Comparison of ENCODE assay signal across 17 cellular contexts in the genomic region with DNA sequence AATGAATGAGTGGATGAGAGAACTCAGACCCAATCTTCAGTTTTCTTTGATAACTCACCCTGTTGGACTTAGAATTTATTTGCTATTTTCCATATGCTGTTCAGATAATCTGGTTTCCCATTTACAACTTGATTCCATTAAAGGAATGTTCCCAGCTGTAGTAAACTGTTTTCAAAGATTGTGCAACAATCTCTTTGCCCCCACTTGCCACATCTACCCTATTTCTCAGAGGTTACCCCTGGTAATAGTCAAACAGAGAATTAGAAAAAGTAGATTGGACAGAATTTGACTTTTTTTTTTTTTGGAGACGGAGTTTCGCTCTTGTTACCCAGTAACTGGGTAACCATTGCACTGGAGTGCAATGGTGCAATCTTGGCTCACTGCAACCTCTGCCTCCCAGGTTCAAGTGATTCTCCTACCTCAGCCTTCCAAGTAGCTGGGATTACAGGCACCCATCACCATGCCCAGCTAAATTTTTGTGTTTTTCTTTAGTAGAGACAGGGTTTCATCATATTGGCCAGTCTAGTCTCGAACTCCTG.
A peak's percentile ranks its signal among the peaks of the same experiment; 100 is the strongest.
DNase-seq lines count a peak whose midpoint lies in the region; ATAC-seq and TF ChIP-seq lines count a peak whose summit lies in the region.
"Had no signal": no experiment of that assay in that cellular context is flagged by ENCODE, and none has a peak within 500 bp of the region (broad histone marks: within the 10 kb centered on the region; RNA-seq: fewer than 3 reads in every experiment).

No MANE protein-coding gene starts in this region.

- H3K4me1 Mint-ChIP-seq in activated CD4-positive, alpha-beta T cell treated with anti-CD3 and anti-CD28 coated beads, Interleukin-2, amount 10 ng/mL, durations not matched to agents 24 days and 14 days = no peaks in the 10 kb centered on the region

- WGBS in liver = 65% methylated on average over 3 of the region's 3 CpGs

- TF ChIP-seq RAD21 in liver (IDR thresholded peaks at IDR 0.05) = no peak

- no peak for ATAC-seq in PC-3
- ATAC-seq in GM21723 (IDR thresholded peaks at IDR 0.05; ENCODE audit: unreplicated experiment) = no peak
- ATAC-seq in HG03139 (IDR thresholded peaks at IDR 0.05; ENCODE audit: unreplicated experiment) = no peak
- ATAC-seq: GM12878 had no signal

- H3K27me3 Mint-ChIP-seq in activated CD4-positive, alpha-beta T cell treated with anti-CD3 and anti-CD28 coated beads, Interleukin-2, amount 10 ng/mL, durations not matched to agents 24 days and 14 days = peaks cover 10% of the 10 kb centered on the region

- peaks cover 38% of the 10 kb centered on the region for H3K4me1 ChIP-seq in PC-3 (ENCODE audit: insufficient read depth, low read length)
- no peaks in the 10 kb centered on the region for H3K4me1 ChIP-seq in adipocyte (ENCODE audit: control insufficient read depth, insufficient read depth, low read length)
- H3K4me1 ChIP-seq in liver (ENCODE audit: control insufficient read depth in 4 of 4, insufficient read depth in 4 of 4, low read length in 3 of 4) = no peaks in the 10 kb centered on the region
- H3K4me1 ChIP-seq: HAP-1 had no signal

- TF ChIP-seq CTCF in PC-3 (conservative IDR thresholded peaks at IDR 0.05; ENCODE audit: low read depth, low read length) (no peak), liver (IDR thresholded peaks at IDR 0.05; ENCODE audit: low read depth, low read length, missing input control) (no peak)

- no peak overlapping the region for H2AFZ ChIP-seq in PC-3 (ENCODE audit: low read length)

- H3K4me3 Mint-ChIP-seq in activated CD4-positive, alpha-beta T cell treated with anti-CD3 and anti-CD28 coated beads, Interleukin-2, amount 10 ng/mL, durations not matched to agents 24 days and 14 days = no peak overlapping the region
- H3K4me3 Mint-ChIP-seq: CD4-positive, alpha-beta T cell had no signal

- POLR2A ChIA-PET in PC-3 (lab: Charles Lee; ENCODE audit: unreplicated experiment) = no interaction called here

- no peaks in the 10 kb centered on the region for H4K20me1 ChIP-seq in PC-3 (ENCODE audit: low read length)

- no peaks in the 10 kb centered on the region for H3K36me3 Mint-ChIP-seq in activated CD4-positive, alpha-beta T cell treated with anti-CD3 and anti-CD28 coated beads, Interleukin-2, amount 10 ng/mL, durations not matched to agents 24 days and 14 days (ENCODE audit: low read depth)

- no peaks in the 10 kb centered on the region for H3K79me2 ChIP-seq in PC-3 (ENCODE audit: low read length)

- no peaks in the 10 kb centered on the region for H3F3A ChIP-seq in PC-3 (ENCODE audit: low read length, unreplicated experiment)

- H3K9me3 ChIP-seq in PC-3 (ENCODE audit: low read length) (no peaks in the 10 kb centered on the region), adipocyte (ENCODE audit: control insufficient read depth, low read length) (no peaks in the 10 kb centered on the region), liver (ENCODE audit: control insufficient read depth in 4 of 4, low read length in 3 of 4) (no peaks in the 10 kb centered on the region)
- H3K9me3 ChIP-seq: HAP-1 had no signal

- no TSS peak for BruUV-seq in PC-3 (replicated peaks; lab: Mats Ljungman, UMichigan)

- peak overlapping the region; percentile 7; the same call in 1 of the 2 replicates for H3K4me3 ChIP-seq in PC-3 (ENCODE audit: low read length)
- no peak overlapping the region for H3K4me3 ChIP-seq in adipocyte (ENCODE audit: low read length)
- H3K4me3 ChIP-seq in liver (ENCODE audit: low read depth in 1 of 3, low read length in 3 of 3) = no peak overlapping the region
- H3K4me3 ChIP-seq: GM12878, HAP-1 had no signal

- DNase-seq in PC-3 = peak; percentile 23
- DNase-seq in adipocyte (ENCODE audit: low read depth) = peak; percentile 50
- DNase-seq in fibroblast of gingiva (ENCODE audit: low read depth) = peak; percentile 82
- DNase-seq in activated T-cell treated with anti-CD3 and anti-CD28 coated beads for 4 hours = no peak
- DNase-seq in activated CD4-positive, alpha-beta T cell treated with anti-CD3 and anti-CD28 coated beads, Interleukin-2, amount 10 ng/mL, durations not matched to agents 24 days and 14 days = no peak
- DNase-seq: AML-193; CD4-positive, alpha-beta T cell; DMS53; DND-41; EL had no signal

- intact Hi-C loops in PC-3 (cut with micrococcal nuclease) = loop anchor here (5.0 kb wide), 2 partner anchors 70 to 140 kb away; no protein-coding TSS in a partner anchor
- intact Hi-C loops in activated CD4-positive, alpha-beta T cell treated with anti-CD3 and anti-CD28 coated beads, Interleukin-2, amount 10 ng/mL, durations not matched to agents 24 days and 14 days (cut with micrococcal nuclease) = no loop called here

- H3K9ac ChIP-seq in PC-3 (ENCODE audit: low read length) = peak overlapping the region; percentile 8; the same call in 1 of the 2 replicates
- H3K9ac ChIP-seq in adipocyte (ENCODE audit: low read length) = no peak overlapping the region
- no peak overlapping the region for H3K9ac ChIP-seq in liver (ENCODE audit: low read depth in 1 of 2, low read length in 2 of 2)
- H3K9ac ChIP-seq: KMS-11 had no signal

- H3K36me3 ChIP-seq in PC-3 (ENCODE audit: low read depth, low read length) (no peaks in the 10 kb centered on the region), adipocyte (ENCODE audit: control insufficient read depth, insufficient read depth, low read length, severe bottlenecking) (no peaks in the 10 kb centered on the region), liver (ENCODE audit: control insufficient read depth in 4 of 4, insufficient read depth in 3 of 4, low read depth in 1 of 4, low read length in 3 of 4) (no peaks in the 10 kb centered on the region)
- H3K36me3 ChIP-seq: HAP-1 had no signal

- no peaks in the 10 kb centered on the region for H3K9me3 Mint-ChIP-seq in activated CD4-positive, alpha-beta T cell treated with anti-CD3 and anti-CD28 coated beads, Interleukin-2, amount 10 ng/mL, durations not matched to agents 24 days and 14 days

- H3K27me3 ChIP-seq in PC-3 (ENCODE audit: low read length) (no peaks in the 10 kb centered on the region), adipocyte (replicated peaks; ENCODE audit: control insufficient read depth, insufficient read depth, low read length) (no peaks in the 10 kb centered on the region), liver (ENCODE audit: control insufficient read depth in 4 of 4, insufficient read depth in 4 of 4, low read length in 3 of 4) (no peaks in the 10 kb centered on the region)

- H3K27ac ChIP-seq in PC-3 (ENCODE audit: low read length) = peak overlapping the region; percentile 43
- no peak overlapping the region for H3K27ac ChIP-seq in liver (ENCODE audit: low read depth in 1 of 2, low read length in 2 of 2)
- H3K27ac ChIP-seq: C4-2B, KMS-11 had no signal

- H3K4me2 ChIP-seq in PC-3 (ENCODE audit: low read length) = peak overlapping the region; percentile 45
- H3K4me2 ChIP-seq: KMS-11 had no signal

- no peak overlapping the region for H3K27ac Mint-ChIP-seq in activated CD4-positive, alpha-beta T cell treated with anti-CD3 and anti-CD28 coated beads, Interleukin-2, amount 10 ng/mL, durations not matched to agents 24 days and 14 days
- H3K27ac Mint-ChIP-seq: CD4-positive, alpha-beta T cell had no signal

- H3K9me2 ChIP-seq in PC-3 (replicated peaks; ENCODE audit: low read length) = no peaks in the 10 kb centered on the region

- CTCF ChIA-PET in PC-3 (lab: Charles Lee) = no interaction called here

TF ChIP-seq in liver, 16 proteins besides CTCF, POLR2A, EP300 and RAD21 (continues in another document):
- TF ChIP-seq YY1 (IDR thresholded peaks at IDR 0.05) (no peak), HNF4A (conservative IDR thresholded peaks at IDR 0.05) (peak; percentile 39 to 55), NR2F2 (IDR thresholded peaks at IDR 0.05) (no peak), FOXA1 (IDR thresholded peaks at IDR 0.05) (no peak)
- TF ChIP-seq, protein P1, sequence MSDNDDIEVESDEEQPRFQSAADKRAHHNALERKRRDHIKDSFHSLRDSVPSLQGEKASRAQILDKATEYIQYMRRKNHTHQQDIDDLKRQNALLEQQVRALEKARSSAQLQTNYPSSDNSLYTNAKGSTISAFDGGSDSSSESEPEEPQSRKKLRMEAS (IDR thresholded peaks at IDR 0.05) = no peak
- TF ChIP-seq, protein P2, sequence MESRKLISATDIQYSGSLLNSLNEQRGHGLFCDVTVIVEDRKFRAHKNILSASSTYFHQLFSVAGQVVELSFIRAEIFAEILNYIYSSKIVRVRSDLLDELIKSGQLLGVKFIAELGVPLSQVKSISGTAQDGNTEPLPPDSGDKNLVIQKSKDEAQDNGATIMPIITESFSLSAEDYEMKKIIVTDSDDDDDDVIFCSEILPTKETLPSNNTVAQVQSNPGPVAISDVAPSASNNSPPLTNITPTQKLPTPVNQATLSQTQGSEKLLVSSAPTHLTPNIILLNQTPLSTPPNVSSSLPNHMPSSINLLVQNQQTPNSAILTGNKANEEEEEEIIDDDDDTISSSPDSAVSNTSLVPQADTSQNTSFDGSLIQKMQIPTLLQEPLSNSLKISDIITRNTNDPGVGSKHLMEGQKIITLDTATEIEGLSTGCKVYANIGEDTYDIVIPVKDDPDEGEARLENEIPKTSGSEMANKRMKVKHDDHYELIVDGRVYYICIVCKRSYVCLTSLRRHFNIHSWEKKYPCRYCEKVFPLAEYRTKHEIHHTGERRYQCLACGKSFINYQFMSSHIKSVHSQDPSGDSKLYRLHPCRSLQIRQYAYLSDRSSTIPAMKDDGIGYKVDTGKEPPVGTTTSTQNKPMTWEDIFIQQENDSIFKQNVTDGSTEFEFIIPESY (IDR thresholded peaks at IDR 0.05) = no peak
- TF ChIP-seq, protein P3, sequence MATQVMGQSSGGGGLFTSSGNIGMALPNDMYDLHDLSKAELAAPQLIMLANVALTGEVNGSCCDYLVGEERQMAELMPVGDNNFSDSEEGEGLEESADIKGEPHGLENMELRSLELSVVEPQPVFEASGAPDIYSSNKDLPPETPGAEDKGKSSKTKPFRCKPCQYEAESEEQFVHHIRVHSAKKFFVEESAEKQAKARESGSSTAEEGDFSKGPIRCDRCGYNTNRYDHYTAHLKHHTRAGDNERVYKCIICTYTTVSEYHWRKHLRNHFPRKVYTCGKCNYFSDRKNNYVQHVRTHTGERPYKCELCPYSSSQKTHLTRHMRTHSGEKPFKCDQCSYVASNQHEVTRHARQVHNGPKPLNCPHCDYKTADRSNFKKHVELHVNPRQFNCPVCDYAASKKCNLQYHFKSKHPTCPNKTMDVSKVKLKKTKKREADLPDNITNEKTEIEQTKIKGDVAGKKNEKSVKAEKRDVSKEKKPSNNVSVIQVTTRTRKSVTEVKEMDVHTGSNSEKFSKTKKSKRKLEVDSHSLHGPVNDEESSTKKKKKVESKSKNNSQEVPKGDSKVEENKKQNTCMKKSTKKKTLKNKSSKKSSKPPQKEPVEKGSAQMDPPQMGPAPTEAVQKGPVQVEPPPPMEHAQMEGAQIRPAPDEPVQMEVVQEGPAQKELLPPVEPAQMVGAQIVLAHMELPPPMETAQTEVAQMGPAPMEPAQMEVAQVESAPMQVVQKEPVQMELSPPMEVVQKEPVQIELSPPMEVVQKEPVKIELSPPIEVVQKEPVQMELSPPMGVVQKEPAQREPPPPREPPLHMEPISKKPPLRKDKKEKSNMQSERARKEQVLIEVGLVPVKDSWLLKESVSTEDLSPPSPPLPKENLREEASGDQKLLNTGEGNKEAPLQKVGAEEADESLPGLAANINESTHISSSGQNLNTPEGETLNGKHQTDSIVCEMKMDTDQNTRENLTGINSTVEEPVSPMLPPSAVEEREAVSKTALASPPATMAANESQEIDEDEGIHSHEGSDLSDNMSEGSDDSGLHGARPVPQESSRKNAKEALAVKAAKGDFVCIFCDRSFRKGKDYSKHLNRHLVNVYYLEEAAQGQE (IDR thresholded peaks at IDR 0.05) = no peak

Comparison
In these comparisons a context has a peak if more than half of its experiments do, and no peak if none do; other contexts are left out.
1. DNase-seq: peak in PC-3 (single experiment), adipocyte (single experiment) and fibroblast of gingiva (single experiment); none in activated T-cell treated with anti-CD3 and anti-CD28 coated beads for 4 hours (single experiment) and activated CD4-positive, alpha-beta T cell treated with anti-CD3 and anti-CD28 coated beads, Interleukin-2, amount 10 ng/mL, durations not matched to agents 24 days and 14 days (single experiment).